In genomic region chr2:109702250-109702985, GRCh38 we compare ENCODE assay signal across 13 cellular contexts.
DNase-seq lines count a peak whose midpoint lies in the region; ATAC-seq, FAIRE-seq and TF ChIP-seq lines count a peak whose summit lies in the region.
"Had no signal": no experiment of that assay in that cellular context is flagged by ENCODE, and none has a peak within 500 bp of the region (broad histone marks: within the 10 kb centered on the region; RNA-seq: fewer than 3 reads in every experiment).

No MANE protein-coding gene starts in this region.

- no peaks in the 10 kb centered on the region for H3K27me3 ChIP-seq in body of pancreas
- no peaks in the 10 kb centered on the region for H3K27me3 ChIP-seq in keratinocyte (ENCODE audit: control insufficient read depth, extremely low read depth, insufficient read depth, low read length)

- DNase-seq in activated naive CD4-positive, alpha-beta T cell treated with anti-CD3 and anti-CD28 coated beads, Interleukin-2, amount 50 U/mL, for 72 hours (ENCODE audit: low spot score in 2 of 2) = no peak
- no peak for DNase-seq in activated naive CD4-positive, alpha-beta T cell treated with anti-CD3 and anti-CD28 coated beads for 36 hours
- DNase-seq in body of pancreas (peak in 1 of 4 donors; percentile 31), keratinocyte (ENCODE audit: low read depth, low spot score) (peak; percentile 96), SHP77 treated with DMSO at 0.1 percent for 48 hours (lab: John Stamatoyannopoulos, UW) (no peak), endothelial cell (ENCODE audit: low spot score) (no peak)
- DNase-seq: activated effector memory CD4-positive, alpha-beta T cell treated with anti-CD3 and anti-CD28 coated beads, Interleukin-2, amount 50 U/mL, for 16 hours; NCI-H1436; retina had no signal

- no peak for TF ChIP-seq POLR2A in body of pancreas (IDR thresholded peaks at IDR 0.05)

- no peak overlapping the region for H3K4me3 ChIP-seq in body of pancreas
- peak overlapping the region; percentile 17 to 77 (median 68) for H3K4me3 ChIP-seq in keratinocyte (ENCODE audit: control insufficient read depth in 2 of 3, extremely low read depth in 1 of 3, insufficient read depth in 2 of 3, low read depth in 1 of 3, low read length in 3 of 3)
- H3K4me3 ChIP-seq in urinary bladder (ENCODE audit: low read depth, low read length) = no peak overlapping the region

- peak overlapping the region; percentile 81 for H3K9ac ChIP-seq in keratinocyte (ENCODE audit: control insufficient read depth, extremely low read depth, insufficient read depth, low read length)

- ATAC-seq in activated naive CD4-positive, alpha-beta T cell treated with anti-CD3 and anti-CD28 coated beads, Interleukin-2, amount 50 U/mL, for 72 hours = peak; percentile 46 to 61
- ATAC-seq in body of pancreas (peak; percentile 77), HG03135 (IDR thresholded peaks at IDR 0.05; ENCODE audit: unreplicated experiment) (no peak)

- FAIRE-seq in keratinocyte (lab: Jason Lieb, UNC) = peak; percentile 99

- WGBS in body of pancreas, 2 donors = 59 to 62% methylated on average over 9 of the region's 9 CpGs
- WGBS in urinary bladder = 75% methylated on average over 9 of the region's 9 CpGs

- H3K27ac Mint-ChIP-seq in activated naive CD4-positive, alpha-beta T cell treated with anti-CD3 and anti-CD28 coated beads, Interleukin-2, amount 50 U/mL, for 72 hours = no peak overlapping the region
- no peak overlapping the region for H3K27ac Mint-ChIP-seq in activated naive CD4-positive, alpha-beta T cell treated with anti-CD3 and anti-CD28 coated beads for 36 hours
- H3K27ac Mint-ChIP-seq in endothelial cell (ENCODE audit: unreplicated experiment) = no peak overlapping the region

- no peaks in the 10 kb centered on the region for H3K36me3 ChIP-seq in body of pancreas (replicated peaks in 1 of 2; ENCODE audit: insufficient read depth in 1 of 2, low read depth in 2 of 2)
- no peaks in the 10 kb centered on the region for H3K36me3 ChIP-seq in keratinocyte (ENCODE audit: control insufficient read depth in 2 of 2, extremely low read depth in 1 of 2, insufficient read depth in 2 of 2, low read length in 2 of 2)
- H3K36me3 ChIP-seq in urinary bladder (ENCODE audit: insufficient read depth) = no peaks in the 10 kb centered on the region

- peaks cover 20% of the 10 kb centered on the region for H3K27me3 Mint-ChIP-seq in activated naive CD4-positive, alpha-beta T cell treated with anti-CD3 and anti-CD28 coated beads for 36 hours (ENCODE audit: low read depth)
- peaks cover 5% of the 10 kb centered on the region for H3K27me3 Mint-ChIP-seq in endothelial cell (ENCODE audit: unreplicated experiment)

- H4K20me1 ChIP-seq in keratinocyte (ENCODE audit: control insufficient read depth, extremely low read depth, insufficient read depth, low read length) = no peaks in the 10 kb centered on the region

- dilution Hi-C loops in keratinocyte (cut with MboI; ENCODE audit: extremely low pct_ligation_motif_present, low sequenced_read_pairs) = no loop called here

- H3K4me1 ChIP-seq in body of pancreas (peaks cover 13% of the 10 kb centered on the region), keratinocyte (ENCODE audit: control insufficient read depth, extremely low read depth, insufficient read depth, low read length) (peaks cover 51% of the 10 kb centered on the region), urinary bladder (ENCODE audit: insufficient read depth) (peaks cover 4% of the 10 kb centered on the region)

- intact Hi-C loops in activated naive CD4-positive, alpha-beta T cell treated with anti-CD3 and anti-CD28 coated beads for 36 hours (cut with micrococcal nuclease) = no loop called here
- intact Hi-C loops in body of pancreas (cut with DNase I) = no loop called here

- H3K9me3 Mint-ChIP-seq in activated naive CD4-positive, alpha-beta T cell treated with anti-CD3 and anti-CD28 coated beads, Interleukin-2, amount 50 U/mL, for 72 hours = no peaks in the 10 kb centered on the region
- no peaks in the 10 kb centered on the region for H3K9me3 Mint-ChIP-seq in activated naive CD4-positive, alpha-beta T cell treated with anti-CD3 and anti-CD28 coated beads for 36 hours
- H3K9me3 Mint-ChIP-seq in endothelial cell (ENCODE audit: unreplicated experiment) = no peaks in the 10 kb centered on the region

- H3K9me1 ChIP-seq in keratinocyte (ENCODE audit: control insufficient read depth, extremely low read depth, insufficient read depth, low read length) = no peaks in the 10 kb centered on the region

- no peaks in the 10 kb centered on the region for H3K4me1 Mint-ChIP-seq in activated naive CD4-positive, alpha-beta T cell treated with anti-CD3 and anti-CD28 coated beads for 36 hours (ENCODE audit: low read depth)
- peaks cover 34% of the 10 kb centered on the region for H3K4me1 Mint-ChIP-seq in endothelial cell (ENCODE audit: unreplicated experiment)

- CTCF ChIA-PET in activated naive CD4-positive, alpha-beta T cell treated with anti-CD3 and anti-CD28 coated beads for 36 hours (lab: Charles Lee) = interaction anchor here (1.0 kb wide), 1 partner anchor 156 kb away, joined by 3 read pairs; no protein-coding TSS in a partner anchor

- TF ChIP-seq CTCF in body of pancreas (IDR thresholded peaks at IDR 0.05) (no peak), keratinocyte (optimal IDR thresholded peaks at IDR 0.05 in 1 of 3, IDR thresholded peaks at IDR 0.05 in 1 of 3, conservative IDR thresholded peaks at IDR 0.05 in 1 of 3; ENCODE audit: extremely low read depth in 1 of 3, insufficient read depth in 2 of 3, low read length in 3 of 3) (no peak), endothelial cell (IDR thresholded peaks at IDR 0.05; ENCODE audit: unreplicated experiment) (no peak)

- H3K27ac ChIP-seq in body of pancreas (peak overlapping the region in 2 of 4 donors; percentile 63 to 69), keratinocyte (ENCODE audit: control insufficient read depth, insufficient read depth, low read length) (peak overlapping the region; percentile 98), urinary bladder (ENCODE audit: low read depth) (peak overlapping the region; percentile 83)
- H3K27ac ChIP-seq: HL-60, VCaP had no signal

- no peaks in the 10 kb centered on the region for H3K36me3 Mint-ChIP-seq in activated naive CD4-positive, alpha-beta T cell treated with anti-CD3 and anti-CD28 coated beads, Interleukin-2, amount 50 U/mL, for 72 hours
- H3K36me3 Mint-ChIP-seq in activated naive CD4-positive, alpha-beta T cell treated with anti-CD3 and anti-CD28 coated beads for 36 hours (ENCODE audit: low read depth) = no peaks in the 10 kb centered on the region
- H3K36me3 Mint-ChIP-seq in endothelial cell (ENCODE audit: low read depth, unreplicated experiment) = no peaks in the 10 kb centered on the region

- H3K4me2 ChIP-seq in keratinocyte (ENCODE audit: control insufficient read depth, extremely low read depth, insufficient read depth, low read depth, low read length) = peak overlapping the region; percentile 99

- H2AFZ ChIP-seq in keratinocyte (ENCODE audit: control insufficient read depth, low read length) = peak overlapping the region; percentile 94

- H3K9me3 ChIP-seq in body of pancreas (no peaks in the 10 kb centered on the region), keratinocyte (ENCODE audit: control insufficient read depth, low read depth, low read length) (no peaks in the 10 kb centered on the region)

- H3K4me3 Mint-ChIP-seq in activated naive CD4-positive, alpha-beta T cell treated with anti-CD3 and anti-CD28 coated beads for 36 hours = no peak overlapping the region
- no peak overlapping the region for H3K4me3 Mint-ChIP-seq in endothelial cell (ENCODE audit: unreplicated experiment)

- no peaks in the 10 kb centered on the region for H3K79me2 ChIP-seq in keratinocyte (ENCODE audit: control insufficient read depth, insufficient read depth, low read length)

Comparison
In these comparisons a context has a peak if more than half of its experiments do, and no peak if none do; other contexts are left out.
1. H3K4me3 ChIP-seq: peak in keratinocyte (3 of 3); none in body of pancreas (0 of 2) and urinary bladder (single experiment).